In the genomic region with DNA sequence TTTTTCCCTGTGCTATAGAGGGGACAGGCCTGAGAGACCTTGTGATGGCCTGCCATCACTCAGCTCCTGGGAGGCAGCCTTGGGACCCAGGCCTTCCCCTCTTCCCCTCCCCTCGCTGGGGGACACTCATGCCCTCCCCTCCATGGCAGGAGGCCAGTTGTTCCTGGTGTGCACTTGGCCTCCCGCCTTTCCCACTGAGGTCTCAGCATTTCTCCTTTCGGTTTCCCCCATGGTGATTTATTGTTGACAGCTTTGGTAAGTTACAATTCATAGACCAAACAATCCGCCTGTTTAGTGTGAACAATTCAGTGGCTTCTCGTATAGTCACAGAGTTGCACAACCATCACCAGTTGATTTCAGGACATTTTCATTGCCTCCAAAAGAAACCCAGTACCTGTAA, we compare ENCODE assay signal across 12 cellular contexts. TPM values are rescaled to one million over a fixed set of nuclear protein-coding genes. Genes with fewer than 3 reads are reported as not detected.
DNase-seq lines count a peak whose midpoint lies in the region; ATAC-seq, FAIRE-seq and TF ChIP-seq lines count a peak whose summit lies in the region.
"Had no signal": no experiment of that assay in that cellular context is flagged by ENCODE, and none has a peak within 500 bp of the region (broad histone marks: within the 10 kb centered on the region; RNA-seq: fewer than 3 reads in every experiment).

No MANE protein-coding gene starts in this region.

- no peak for FAIRE-seq in GM19239 (lab: Jason Lieb, UNC)
- FAIRE-seq: GM12878 had no signal

- POLR2A ChIA-PET in GM10248 (lab: Yijun Ruan, JAX): no interaction called here

- TF ChIP-seq CTCF in mucosa of descending colon (IDR thresholded peaks at IDR 0.05) (no peak), GM10248 (IDR thresholded peaks at IDR 0.05; ENCODE audit: control extremely low read depth, extremely low read depth, low read depth, missing control alignments) (no peak), foreskin keratinocyte (conservative IDR thresholded peaks at IDR 0.05) (no peak)

- peak; percentile 70 for ATAC-seq in mucosa of descending colon
- ATAC-seq in foreskin keratinocyte: no peak
- ATAC-seq in HG03432 (IDR thresholded peaks at IDR 0.05; ENCODE audit: unreplicated experiment): no peak
- ATAC-seq: GM12878 had no signal

- no peaks in the 10 kb centered on the region for H3K9me3 ChIP-seq in mucosa of descending colon

- no peak overlapping the region for H3K4me3 ChIP-seq in mucosa of descending colon
- H3K4me3 ChIP-seq: cardiac muscle cell, GM12878 had no signal

- H3K4me1 ChIP-seq in mucosa of descending colon (ENCODE audit: low read depth) (peaks cover 9% of the 10 kb centered on the region), foreskin keratinocyte (no peaks in the 10 kb centered on the region)

- intact Hi-C loops in mucosa of descending colon (cut with DNase I, micrococcal nuclease): no loop called here

- no peaks in the 10 kb centered on the region for H3K36me3 ChIP-seq in mucosa of descending colon (ENCODE audit: low read depth)

- no peak overlapping the region for H3K27ac ChIP-seq in foreskin keratinocyte
- H3K27ac ChIP-seq: cardiac muscle cell had no signal

- DNase-seq in COLO668 (lab: John Stamatoyannopoulos, UW; ENCODE audit: unreplicated experiment) (peak; percentile 66), NCI-H1105 treated with DMSO at 0.1 percent for 48 hours (lab: John Stamatoyannopoulos, UW) (peak; percentile 60), amniotic epithelial cell (ENCODE audit: low read depth) (peak; percentile 21), mucosa of descending colon (peak in 2 of 3 donors; percentile 60 to 67), GM10248 (ENCODE audit: extremely low spot score) (no peak), foreskin keratinocyte (no peak), GM19239 (ENCODE audit: insufficient read length, low spot score) (no peak)
- DNase-seq: NCI-H146 had no signal

- CTCF ChIA-PET in GM10248 (lab: Yijun Ruan, JAX): interaction anchor here (1.4 kb wide), 1 partner anchor 28 kb away, joined by 3 read pairs; no protein-coding TSS in a partner anchor

- H3K27me3 ChIP-seq in foreskin keratinocyte: peaks cover 10% of the 10 kb centered on the region
- H3K27me3 ChIP-seq: cardiac muscle cell had no signal

RNA-seq across cellular contexts. Expression of a gene that starts 10.2 kb away (rescaled TPM):
- total RNA-seq in mucosa of descending colon: under 1 TPM; 0.19 to 0.32 (median 0.19) TPM
- not detected in 2 replicates for total RNA-seq in foreskin keratinocyte
- not detected in 2 replicates for polyA plus RNA-seq in foreskin keratinocyte
- total RNA-seq: cardiac muscle cell, GM12878 had no signal
- polyA plus RNA-seq: BJ, cardiac muscle cell had no signal

RNA-seq across cellular contexts. Expression of a gene that starts 27.9 kb away (rescaled TPM):
- total RNA-seq in mucosa of descending colon (100 to 1,000 TPM; 148 to 263 (median 244) TPM), foreskin keratinocyte (108 and 143 TPM in 2 replicates)
- 120 and 141 TPM in 2 replicates for polyA plus RNA-seq in foreskin keratinocyte

Comparison
In these comparisons a context has a peak if more than half of its experiments do, and no peak if none do; other contexts are left out.
1. DNase-seq: peak in COLO668 (single experiment), NCI-H1105 treated with DMSO at 0.1 percent for 48 hours (single experiment), amniotic epithelial cell (single experiment) and mucosa of descending colon (2 of 3); none in GM10248 (single experiment), foreskin keratinocyte (0 of 2) and GM19239 (single experiment).